Comparison of ENCODE assay signal across 17 cellular contexts in genomic region chr15:80946576-80946975, GRCh38. TPM values are rescaled to one million over a fixed set of nuclear protein-coding genes. Genes with fewer than 3 reads are reported as not detected.
DNase-seq lines count a peak whose midpoint lies in the region; ATAC-seq, FAIRE-seq and TF ChIP-seq lines count a peak whose summit lies in the region.
"Had no signal": no experiment of that assay in that cellular context is flagged by ENCODE, and none has a peak within 500 bp of the region (broad histone marks: within the 10 kb centered on the region; RNA-seq: fewer than 3 reads in every experiment).

No MANE protein-coding gene starts in this region.

- no peaks in the 10 kb centered on the region for H3K9me3 Mint-ChIP-seq in progenitor cell of endocrine pancreas (ENCODE audit: low read depth)
- H3K9me3 Mint-ChIP-seq: CD8-positive, alpha-beta T cell; IgD-negative memory B cell had no signal

- peaks cover 0 to 3% (median 0%) of the 10 kb centered on the region in 11 experiments; a peak in 1 of 22 replicates for H3K27me3 ChIP-seq in BLaER1 treated with 17β-estradiol and CSF1 and Interleukin-3, amounts not matched to agents 10 nM and 100 nM
- no peaks in the 10 kb centered on the region for H3K27me3 ChIP-seq in RWPE2 (ENCODE audit: insufficient read depth, poor library complexity, severe bottlenecking)

- intact Hi-C loops in posterior vena cava (cut with DNase I): no loop called here

- no peak overlapping the region for H3K4me3 ChIP-seq in BLaER1 treated with 17β-estradiol and CSF1 and Interleukin-3, amounts not matched to agents 10 nM and 100 nM
- H3K4me3 ChIP-seq in RWPE2 (ENCODE audit: severe bottlenecking): no peak overlapping the region
- H3K4me3 ChIP-seq: HAP-1 had no signal

- H3K4me2 ChIP-seq in BLaER1 treated with 17β-estradiol and CSF1 and Interleukin-3, amounts not matched to agents 10 nM and 100 nM: peak overlapping the region; percentile 40 to 74 (median 67); a peak in 20 of 22 replicates

- TF ChIP-seq CTCF in RWPE2 (IDR thresholded peaks at IDR 0.05; ENCODE audit: poor library complexity, severe bottlenecking): no peak
- no peak for TF ChIP-seq CTCF in progenitor cell of endocrine pancreas (IDR thresholded peaks at IDR 0.05; ENCODE audit: unreplicated experiment)

- H3K4me1 Mint-ChIP-seq in progenitor cell of endocrine pancreas (ENCODE audit: low read depth): no peaks in the 10 kb centered on the region
- H3K4me1 Mint-ChIP-seq: CD14-positive monocyte had no signal

- no peak overlapping the region for H3K4me3 Mint-ChIP-seq in progenitor cell of endocrine pancreas (ENCODE audit: low read depth)
- H3K4me3 Mint-ChIP-seq: B cell; CD14-positive monocyte; CD8-positive, alpha-beta T cell; IgD-negative memory B cell had no signal

- H3K36me3 ChIP-seq in BLaER1 treated with 17β-estradiol and CSF1 and Interleukin-3, amounts not matched to agents 10 nM and 100 nM: peaks cover 51 to 93% (median 76%) of the 10 kb centered on the region in 11 experiments
- peaks cover 7% of the 10 kb centered on the region for H3K36me3 ChIP-seq in RWPE2 (ENCODE audit: low read depth)

- no peak overlapping the region for H3K27ac ChIP-seq in BLaER1 treated with 17β-estradiol and CSF1 and Interleukin-3, amounts not matched to agents 10 nM and 100 nM
- H3K27ac ChIP-seq in RWPE2 (ENCODE audit: poor library complexity, severe bottlenecking): no peak overlapping the region

- ATAC-seq in RWPE2 (ENCODE audit: low read depth) (no peak), HG03460 (IDR thresholded peaks at IDR 0.05; ENCODE audit: unreplicated experiment) (no peak)
- ATAC-seq: CD8-positive, alpha-beta T cell had no signal

- no peak overlapping the region for H3K27ac Mint-ChIP-seq in progenitor cell of endocrine pancreas
- H3K27ac Mint-ChIP-seq: B cell; CD8-positive, alpha-beta T cell had no signal

- peaks cover 15 to 44% (median 20%) of the 10 kb centered on the region in 11 experiments; a peak in 18 of 22 replicates for H4K20me1 ChIP-seq in BLaER1 treated with 17β-estradiol and CSF1 and Interleukin-3, amounts not matched to agents 10 nM and 100 nM

- no peaks in the 10 kb centered on the region for H3K27me3 Mint-ChIP-seq in progenitor cell of endocrine pancreas
- H3K27me3 Mint-ChIP-seq: B cell, IgD-negative memory B cell had no signal

- no peak overlapping the region for H3K9ac ChIP-seq in BLaER1 treated with 17β-estradiol and CSF1 and Interleukin-3, amounts not matched to agents 10 nM and 100 nM

- FAIRE-seq in frontal cortex (lab: Jason Lieb, UNC): no peak
- FAIRE-seq: A204.1, H1 had no signal

- DNase-seq in RWPE2 (ENCODE audit: low spot score) (peak; percentile 51), islet precursor cell (peak; percentile 29), posterior vena cava (ENCODE audit: low spot score) (peak; percentile 48), frontal cortex (ENCODE audit: low spot score in 2 of 2) (no peak), medulla oblongata (ENCODE audit: extremely low spot score) (no peak), progenitor cell of endocrine pancreas (ENCODE audit: low spot score, unreplicated experiment) (no peak)
- DNase-seq: CD8-positive, alpha-beta T cell; DMS53; GF-D8 had no signal

- H3K4me1 ChIP-seq in BLaER1 treated with 17β-estradiol and CSF1 and Interleukin-3, amounts not matched to agents 10 nM and 100 nM: peaks cover 19 to 29% (median 23%) of the 10 kb centered on the region in 10 experiments
- H3K4me1 ChIP-seq in RWPE2 (ENCODE audit: insufficient read depth, poor library complexity, severe bottlenecking): no peaks in the 10 kb centered on the region
- H3K4me1 ChIP-seq: HAP-1 had no signal

- peaks cover 7% of the 10 kb centered on the region for H3K36me3 Mint-ChIP-seq in progenitor cell of endocrine pancreas (ENCODE audit: insufficient read depth)

- H3K9me3 ChIP-seq in BLaER1 treated with 17β-estradiol and CSF1 and Interleukin-3, amounts not matched to agents 10 nM and 100 nM (replicated peaks in 1 of 11): no peaks in the 10 kb centered on the region
- no peaks in the 10 kb centered on the region for H3K9me3 ChIP-seq in RWPE2 (ENCODE audit: severe bottlenecking)
- H3K9me3 ChIP-seq: HAP-1 had no signal

RNA-seq across cellular contexts. Expression of gene MESD, which starts 43.0 kb away (rescaled TPM):
- 10 to 100 TPM; 21.0 to 24.1 TPM for total RNA-seq in posterior vena cava
- 12.2 TPM for total RNA-seq in frontal cortex
- total RNA-seq in progenitor cell of endocrine pancreas: 39.2 and 42.6 TPM in 2 replicates

RNA-seq across cellular contexts. Expression of gene TLNRD1, which starts 54.1 kb away (rescaled TPM):
- total RNA-seq in posterior vena cava: 10 to 100 TPM; 17.6 to 24.2 TPM
- 6.1 TPM for total RNA-seq in frontal cortex
- 14.9 and 15.7 TPM in 2 replicates for total RNA-seq in progenitor cell of endocrine pancreas

Comparison
In these comparisons a context has a peak if more than half of its experiments do, and no peak if none do; other contexts are left out.
1. DNase-seq: peak in RWPE2 (single experiment), islet precursor cell (single experiment) and posterior vena cava (single experiment); none in frontal cortex (0 of 2), medulla oblongata (single experiment) and progenitor cell of endocrine pancreas (single experiment).